8 cellular contexts compared by ENCODE assay signal in genomic region chr17:46266656-46267544, GRCh38. TPM values are rescaled to one million over a fixed set of nuclear protein-coding genes. Genes with fewer than 3 reads are reported as not detected.
DNase-seq lines count a peak whose midpoint lies in the region; ATAC-seq, FAIRE-seq and TF ChIP-seq lines count a peak whose summit lies in the region.

No MANE protein-coding gene starts in this region.

- no peaks in the 10 kb centered on the region for H3K36me3 ChIP-seq in suprapubic skin

- no peaks in the 10 kb centered on the region for H3K27me3 ChIP-seq in suprapubic skin

- peak; percentile 86 for DNase-seq in GDM1 (lab: John Stamatoyannopoulos, UW)
- peak; percentile 93 for DNase-seq in H54 (ENCODE audit: insufficient read length, low spot score)
- DNase-seq in LoVo (ENCODE audit: low spot score): peak; percentile 94
- peak; percentile 85 for DNase-seq in SK-MEL-5 (ENCODE audit: low read depth, low spot score)
- DNase-seq in activated naive CD4-positive, alpha-beta T cell treated with anti-CD3 and anti-CD28 coated beads, Interleukin-2, amount 10 ng/mL, durations not matched to agents 7 days and 5 days: peak; percentile 75
- peak; percentile 86 for DNase-seq in globus pallidus (ENCODE audit: low spot score)
- DNase-seq in omental fat pad (ENCODE audit: low spot score): peak; percentile 29
- peak; percentile 87 to 88 for DNase-seq in suprapubic skin (ENCODE audit: low spot score in 2 of 2)

- WGBS in suprapubic skin: 1% methylated on average over 31 of the region's 116 CpGs

- TF ChIP-seq CTCF in omental fat pad (IDR thresholded peaks at IDR 0.05): no peak
- no peak for TF ChIP-seq CTCF in suprapubic skin (IDR thresholded peaks at IDR 0.05)

- no peaks in the 10 kb centered on the region for H3K36me3 Mint-ChIP-seq in activated naive CD4-positive, alpha-beta T cell treated with anti-CD3 and anti-CD28 coated beads, Interleukin-2, amount 10 ng/mL, durations not matched to agents 7 days and 5 days

- TF ChIP-seq POLR2A in H54 (IDR thresholded peaks at IDR 0.05; ENCODE audit: low read depth, low read length) (peak; percentile 65), suprapubic skin (IDR thresholded peaks at IDR 0.05) (peak in 1 of 2 donors; percentile 46)

- TF ChIP-seq EP300 in suprapubic skin (IDR thresholded peaks at IDR 0.05): no peak

- CTCF ChIA-PET in activated naive CD4-positive, alpha-beta T cell treated with anti-CD3 and anti-CD28 coated beads, Interleukin-2, amount 10 ng/mL, durations not matched to agents 7 days and 5 days (lab: Charles Lee): interaction anchor here (0.6 to 1.5 kb wide), 3 partner anchors 20 to 676 kb away, joined by 3 read pairs; no protein-coding TSS in a partner anchor

- H3K4me3 ChIP-seq in suprapubic skin: peak overlapping the region; percentile 73

- H3K27ac ChIP-seq in suprapubic skin: peak overlapping the region; percentile 92

- in situ Hi-C loops in SK-MEL-5 (cut with HindIII; ENCODE audit: low pct_unique_long_range_greater_than_20kb, low sequenced_read_pairs): no loop called here

- FAIRE-seq in H54 (lab: Jason Lieb, UNC): no peak

- peak overlapping the region; percentile 20 for H3K27ac Mint-ChIP-seq in activated naive CD4-positive, alpha-beta T cell treated with anti-CD3 and anti-CD28 coated beads, Interleukin-2, amount 10 ng/mL, durations not matched to agents 7 days and 5 days

- peak overlapping the region; percentile 81 for H3K4me3 Mint-ChIP-seq in activated naive CD4-positive, alpha-beta T cell treated with anti-CD3 and anti-CD28 coated beads, Interleukin-2, amount 10 ng/mL, durations not matched to agents 7 days and 5 days

- peaks cover 95% of the 10 kb centered on the region for H3K27me3 Mint-ChIP-seq in activated naive CD4-positive, alpha-beta T cell treated with anti-CD3 and anti-CD28 coated beads, Interleukin-2, amount 10 ng/mL, durations not matched to agents 7 days and 5 days

- ATAC-seq in omental fat pad (ENCODE audit: low FRiP score): peak; percentile 97

- no peaks in the 10 kb centered on the region for H3K9me3 ChIP-seq in suprapubic skin

- no peaks in the 10 kb centered on the region for H3K9me3 Mint-ChIP-seq in activated naive CD4-positive, alpha-beta T cell treated with anti-CD3 and anti-CD28 coated beads, Interleukin-2, amount 10 ng/mL, durations not matched to agents 7 days and 5 days

- H3K4me1 ChIP-seq in suprapubic skin: peaks cover 15% of the 10 kb centered on the region

- peaks cover 35% of the 10 kb centered on the region for H3K4me1 Mint-ChIP-seq in activated naive CD4-positive, alpha-beta T cell treated with anti-CD3 and anti-CD28 coated beads, Interleukin-2, amount 10 ng/mL, durations not matched to agents 7 days and 5 days

RNA-seq across cellular contexts. Expression of gene LRRC37A, which starts 28.0 kb away (rescaled TPM):
- total RNA-seq in SK-MEL-5 (2014; rRNA removed; shearing (Covaris generic)): 2.3 and 2.5 TPM in 2 replicates
- polyA plus RNA-seq in SK-MEL-5 (2015; cell fraction: cytosol; rRNA removed): 0.69 and 2.3 TPM in 2 replicates
- 6.9 and 8.3 TPM in 2 replicates for polyA plus RNA-seq in SK-MEL-5 (2015; cell fraction: nucleus; rRNA removed)
- total RNA-seq in omental fat pad: 1 to 10 TPM; 1.6 to 4.2 (median 2.2) TPM
- total RNA-seq in suprapubic skin: 1 to 10 TPM; 2.1 to 9.4 (median 5.3) TPM

Comparison
In these comparisons a context has a peak if more than half of its experiments do, and no peak if none do; other contexts are left out.
1. Peak in every context shown above with its lines: DNase-seq, ATAC-seq, H3K4me3 ChIP-seq and H3K27ac ChIP-seq.
2. DNase-seq: peak in every context shown above with its lines; median percentile 94 in LoVo; 93 in H54; 88 in suprapubic skin; 86 in GDM1; 86 in globus pallidus; 85 in SK-MEL-5; 75 in activated naive CD4-positive, alpha-beta T cell treated with anti-CD3 and anti-CD28 coated beads, Interleukin-2, amount 10 ng/mL, durations not matched to agents 7 days and 5 days; 29 in omental fat pad.